In genomic region chr15:43517354-43518072, GRCh38 we compare ENCODE assay signal across 8 cellular contexts. TPM values are rescaled to one million over a fixed set of nuclear protein-coding genes. Genes with fewer than 3 reads are reported as not detected.
A peak's percentile ranks its signal among the peaks of the same experiment; 100 is the strongest.
DNase-seq lines count a peak whose midpoint lies in the region; ATAC-seq, FAIRE-seq and TF ChIP-seq lines count a peak whose summit lies in the region.

Gene MAP1A (plus strand): TSS chr15:43517608. CDS start chr15:43521474, 3,866 bp downstream.

- H3K4me1 Mint-ChIP-seq in immature natural killer cell = peaks cover 6 to 15% of the 10 kb centered on the region in 2 donors

- no peaks in the 10 kb centered on the region for H3K9me3 Mint-ChIP-seq in immature natural killer cell

- peak within 1 kb of the TSS; percentile 59 to 61 for H3K4me3 ChIP-seq in cardiac fibroblast (replicated peaks in 1 of 2; ENCODE audit: low read depth in 2 of 2, low read length in 2 of 2)
- peak within 1 kb of the TSS; percentile 67 to 79 (median 73) for H3K4me3 ChIP-seq in skeletal muscle tissue (ENCODE audit: low read length in 3 of 3)

- peak within 1 kb of the TSS; percentile 73 for H3K27ac ChIP-seq in skeletal muscle tissue (ENCODE audit: low read depth, low read length)

- peak within 1 kb of the TSS in 3 of 5 donors; percentile 38 to 54 (median 45) for H3K4me3 Mint-ChIP-seq in immature natural killer cell

- H3K36me3 ChIP-seq in skeletal muscle tissue (ENCODE audit: control insufficient read depth in 3 of 3, insufficient read depth in 3 of 3, low read length in 3 of 3) = peaks cover 12 to 24% (median 12%) of the 10 kb centered on the region in 3 donors

- FAIRE-seq in RCC 7860 (lab: Jason Lieb, UNC) = no peak

- no peaks in the 10 kb centered on the region for H3K9me3 ChIP-seq in skeletal muscle tissue (ENCODE audit: control insufficient read depth in 3 of 3, low read length in 3 of 3)

- DNase-seq in D341Med (ENCODE audit: low spot score) (peak; percentile 86), NCI-H1694 (lab: John Stamatoyannopoulos, UW) (peak; percentile 39), cardiac fibroblast (ENCODE audit: low read depth in 2 of 2) (peak; percentile 43 to 67), immature natural killer cell (no peak), RCC 7860 (ENCODE audit: low spot score) (no peak)
- no peak for DNase-seq in stimulated activated CD8-positive, alpha-beta memory T cell treated with anti-CD3 and anti-CD28 coated beads, Interleukin-4, amount 100 ng/mL, for 48 hours

- no peak for TF ChIP-seq CTCF in cardiac fibroblast (IDR thresholded peaks at IDR 0.05; ENCODE audit: low read depth, low read length)

- peaks cover 8 to 18% (median 13%) of the 10 kb centered on the region in 3 donors for H3K27me3 Mint-ChIP-seq in immature natural killer cell (ENCODE audit: low read depth in 3 of 3)

- H3K27ac Mint-ChIP-seq in immature natural killer cell = peak within 1 kb of the TSS in 1 of 6 donors; percentile 49

- H3K36me3 Mint-ChIP-seq in immature natural killer cell = no peaks in the 10 kb centered on the region

- peaks cover 32 to 46% (median 38%) of the 10 kb centered on the region in 3 donors for H3K4me1 ChIP-seq in skeletal muscle tissue (ENCODE audit: control insufficient read depth in 3 of 3, insufficient read depth in 3 of 3, low read length in 3 of 3)

- no peak for ATAC-seq in HG03108 (IDR thresholded peaks at IDR 0.05; ENCODE audit: unreplicated experiment)

- H3K27me3 ChIP-seq in skeletal muscle tissue (ENCODE audit: control insufficient read depth in 3 of 3, insufficient read depth in 3 of 3, low read length in 3 of 3) = peaks cover 0 to 8% (median 7%) of the 10 kb centered on the region in 3 donors

- peak within 1 kb of the TSS; percentile 60 to 69 (median 69) for H3K9ac ChIP-seq in skeletal muscle tissue (ENCODE audit: low read depth in 1 of 3, low read length in 3 of 3)

RNA-seq across cellular contexts. Expression of gene MAP1A, which starts in this region (rescaled TPM):
- under 1 TPM in 2 of 3 donors, not detected in 1; 0.04 to 0.07 TPM for polyA plus RNA-seq in immature natural killer cell
- total RNA-seq in skeletal muscle tissue = 19.3 TPM

Comparison
In these comparisons a context has a peak if more than half of its experiments do, and no peak if none do; other contexts are left out.
1. DNase-seq: peak in D341Med (single experiment), NCI-H1694 (single experiment) and cardiac fibroblast (2 of 2); none in immature natural killer cell (0 of 3), RCC 7860 (single experiment) and stimulated activated CD8-positive, alpha-beta memory T cell treated with anti-CD3 and anti-CD28 coated beads, Interleukin-4, amount 100 ng/mL, for 48 hours (single experiment).